ENCODE assay signal across 9 cellular contexts in genomic region chr10:15262036-15262713, GRCh38.
DNase-seq lines count a peak whose midpoint lies in the region; ATAC-seq and TF ChIP-seq lines count a peak whose summit lies in the region.
"Had no signal": no experiment of that assay in that cellular context is flagged by ENCODE, and none has a peak within 500 bp of the region (broad histone marks: within the 10 kb centered on the region; RNA-seq: fewer than 3 reads in every experiment).

No MANE protein-coding gene starts in this region.

- H3K27me3 ChIP-seq in BLaER1 treated with 17β-estradiol and CSF1 and Interleukin-3, amounts not matched to agents 10 nM and 100 nM: no peaks in the 10 kb centered on the region
- H3K27me3 ChIP-seq in BE2C (no peaks in the 10 kb centered on the region), esophagus squamous epithelium (no peaks in the 10 kb centered on the region)

- H3K4me2 ChIP-seq in BLaER1 treated with 17β-estradiol and CSF1 and Interleukin-3, amounts not matched to agents 10 nM and 100 nM: peak overlapping the region in 10 of 11 experiments; percentile 6 to 56 (median 34); a peak in 14 of 22 replicates

- peak; percentile 47 for ATAC-seq in HG02981 (IDR thresholded peaks at IDR 0.05; ENCODE audit: unreplicated experiment)

- H3K4me3 ChIP-seq in BLaER1 treated with 17β-estradiol and CSF1 and Interleukin-3, amounts not matched to agents 10 nM and 100 nM: no peak overlapping the region
- H3K4me3 ChIP-seq in BE2C (ENCODE audit: low read depth, low read length): no peak overlapping the region
- no peak overlapping the region for H3K4me3 ChIP-seq in esophagus squamous epithelium

- WGBS in esophagus squamous epithelium, 2 donors: 47 to 60% methylated on average over 10 of the region's 10 CpGs

- H3K9ac ChIP-seq in BLaER1 treated with 17β-estradiol and CSF1 and Interleukin-3, amounts not matched to agents 10 nM and 100 nM: peak overlapping the region in 1 of 11 experiments; percentile 17; a peak in 1 of 22 replicates

- no peak; the same call in 1 of the 2 replicates for TF ChIP-seq CTCF in BE2C (IDR thresholded peaks at IDR 0.05; ENCODE audit: low read depth, low read length)
- peak in 3 of 6 experiments; percentile 26 to 40 (median 32) for TF ChIP-seq CTCF in esophagus squamous epithelium (IDR thresholded peaks at IDR 0.05)

- intact Hi-C loops in esophagus squamous epithelium (cut with DNase I): no loop called here

- H3K36me3 ChIP-seq in BLaER1 treated with 17β-estradiol and CSF1 and Interleukin-3, amounts not matched to agents 10 nM and 100 nM: peaks cover 0 to 39% (median 21%) of the 10 kb centered on the region in 11 experiments; a peak in 11 of 22 replicates
- no peaks in the 10 kb centered on the region for H3K36me3 ChIP-seq in BE2C
- H3K36me3 ChIP-seq in esophagus squamous epithelium: no peaks in the 10 kb centered on the region

- TF ChIP-seq POLR2A in esophagus squamous epithelium (IDR thresholded peaks at IDR 0.05): no peak

- peaks cover 0 to 12% (median 0%) of the 10 kb centered on the region in 11 experiments; a peak in 1 of 22 replicates for H4K20me1 ChIP-seq in BLaER1 treated with 17β-estradiol and CSF1 and Interleukin-3, amounts not matched to agents 10 nM and 100 nM

- no peak overlapping the region; a peak in 1 of 22 replicates for H3K27ac ChIP-seq in BLaER1 treated with 17β-estradiol and CSF1 and Interleukin-3, amounts not matched to agents 10 nM and 100 nM
- no peak overlapping the region for H3K27ac ChIP-seq in esophagus squamous epithelium

- no peaks in the 10 kb centered on the region for H3K9me3 ChIP-seq in BLaER1 treated with 17β-estradiol and CSF1 and Interleukin-3, amounts not matched to agents 10 nM and 100 nM (replicated peaks in 1 of 11)
- no peaks in the 10 kb centered on the region for H3K9me3 ChIP-seq in BE2C
- H3K9me3 ChIP-seq in esophagus squamous epithelium: no peaks in the 10 kb centered on the region

- DNase-seq in dermis microvascular lymphatic vessel endothelial cell (ENCODE audit: low read depth in 2 of 2) (peak; percentile 54 to 66), midbrain (lab: John Stamatoyannopoulos, UW) (peak; percentile 47), cortex of kidney (lab: John Stamatoyannopoulos, UW) (no peak), BE2C (no peak), esophagus squamous epithelium (lab: John Stamatoyannopoulos, UW) (no peak), HPDE6-E6E7 (ENCODE audit: extremely low spot score) (no peak)
- DNase-seq: MV-4-11 had no signal

- H3K4me1 ChIP-seq in BLaER1 treated with 17β-estradiol and CSF1 and Interleukin-3, amounts not matched to agents 10 nM and 100 nM: peaks cover 11 to 24% (median 18%) of the 10 kb centered on the region in 10 experiments
- no peaks in the 10 kb centered on the region for H3K4me1 ChIP-seq in BE2C
- no peaks in the 10 kb centered on the region for H3K4me1 ChIP-seq in esophagus squamous epithelium

Comparison
In these comparisons a context has a peak if more than half of its experiments do, and no peak if none do; other contexts are left out.
1. DNase-seq: peak in dermis microvascular lymphatic vessel endothelial cell (2 of 2) and midbrain (single experiment); none in cortex of kidney (single experiment), BE2C (single experiment), esophagus squamous epithelium (single experiment) and HPDE6-E6E7 (single experiment).